Comparison of ENCODE assay signal across 39 cellular contexts in the genomic region with DNA sequence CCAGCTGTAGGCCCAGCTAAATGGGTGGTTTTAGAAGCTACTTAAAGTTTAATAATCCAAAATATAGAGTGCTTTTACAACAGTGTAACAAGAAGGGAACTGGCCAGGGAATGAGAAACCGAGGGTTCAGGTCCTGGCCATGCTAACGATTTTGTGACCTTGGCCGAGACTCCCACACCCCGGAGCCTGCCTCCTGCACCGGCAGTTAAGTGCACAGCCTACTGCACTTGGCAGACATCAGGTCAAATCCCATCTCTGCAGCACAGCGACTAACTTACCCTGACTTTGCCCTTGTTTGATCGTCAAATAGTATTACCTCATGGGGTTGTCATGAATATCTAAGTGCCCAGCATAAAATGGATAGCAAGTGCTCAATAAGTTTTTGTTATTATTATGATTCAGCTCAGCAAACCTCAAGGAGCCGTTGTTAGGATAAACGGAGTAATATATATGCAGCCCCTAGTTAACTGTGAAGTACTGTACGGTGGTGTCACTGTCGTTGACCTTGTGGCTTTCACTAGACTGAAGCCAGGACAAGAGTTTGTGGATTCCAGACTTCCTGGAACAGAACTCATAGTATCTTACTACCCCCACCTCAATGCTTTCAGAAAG. TPM values are rescaled to one million over a fixed set of nuclear protein-coding genes. Genes with fewer than 3 reads are reported as not detected.
DNase-seq lines count a peak whose midpoint lies in the region; ATAC-seq and TF ChIP-seq lines count a peak whose summit lies in the region.
"Had no signal": no experiment of that assay in that cellular context is flagged by ENCODE, and none has a peak within 500 bp of the region (broad histone marks: within the 10 kb centered on the region; RNA-seq: fewer than 3 reads in every experiment).

No MANE protein-coding gene starts in this region.

- H4K20me1 ChIP-seq in GM23248 (ENCODE audit: insufficient read depth), result no peaks in the 10 kb centered on the region

- no peaks in the 10 kb centered on the region for H3F3A ChIP-seq in GM23248 (ENCODE audit: insufficient read depth)

- H3K9ac ChIP-seq in GM23248, result no peak overlapping the region

- ATAC-seq in heart right ventricle, result peak in 3 of 8 donors; percentile 11 to 37 (median 32)
- ATAC-seq in right lobe of liver, result peak; percentile 67 to 79 (median 74)
- ATAC-seq in T-helper 17 cell, result no peak
- no peak for ATAC-seq in naive thymus-derived CD8-positive, alpha-beta T cell
- ATAC-seq: CD8-positive, alpha-beta T cell; effector memory CD8-positive, alpha-beta T cell had no signal

- no peaks in the 10 kb centered on the region for H3K9me3 ChIP-seq in heart right ventricle
- no peaks in the 10 kb centered on the region for H3K9me3 ChIP-seq in right lobe of liver
- H3K9me3 ChIP-seq in T-helper 17 cell (ENCODE audit: control insufficient read depth, low read length, poor library complexity, severe bottlenecking), result no peaks in the 10 kb centered on the region
- no peaks in the 10 kb centered on the region for H3K9me3 ChIP-seq in GM23248 (ENCODE audit: low read depth)
- H3K9me3 ChIP-seq: pancreas, spleen, thoracic aorta, uterus had no signal

- no peaks in the 10 kb centered on the region for H3K9me2 ChIP-seq in GM23248 (ENCODE audit: insufficient read depth)

- in situ Hi-C loops in Caki2 (cut with HindIII; ENCODE audit: low pct_unique_long_range_greater_than_20kb, low sequenced_read_pairs) (no loop called here), GM23248 (cut with MboI) (no loop called here)

- intact Hi-C loops in heart right ventricle (cut with DNase I), result no loop called here
- intact Hi-C loops in right lobe of liver (cut with DNase I), result no loop called here
- intact Hi-C loops in posterior vena cava (cut with DNase I), result no loop called here

- no peak overlapping the region for H3K4me3 Mint-ChIP-seq in T-helper 17 cell
- no peak overlapping the region for H3K4me3 Mint-ChIP-seq in naive thymus-derived CD8-positive, alpha-beta T cell
- H3K4me3 Mint-ChIP-seq: activated naive CD8-positive, alpha-beta T cell; CD8-positive, alpha-beta T cell; effector memory CD8-positive, alpha-beta T cell; nephron progenitor cell; stimulated activated naive CD8-positive, alpha-beta T cell treated with anti-CD3 and anti-CD28 coated beads, Interleukin-15, Interleukin-2, amounts not matched to agents 100 ng/mL and 50 ng/mL, for 24 hours had no signal

- H3K27me3 ChIP-seq in heart right ventricle (peaks cover 0 to under 1% (median 0%) of the 10 kb centered on the region in 7 donors), right lobe of liver (no peaks in the 10 kb centered on the region), GM23248 (replicated peaks; ENCODE audit: insufficient read depth) (peaks cover 41% of the 10 kb centered on the region; the same call in 1 of the 2 replicates)
- H3K27me3 ChIP-seq: pancreas, uterus had no signal

- no peaks in the 10 kb centered on the region for H3K79me2 ChIP-seq in GM23248 (ENCODE audit: insufficient read depth)

- H3K4me3 ChIP-seq in heart right ventricle (no peak overlapping the region), right lobe of liver (no peak overlapping the region), GM23248 (no peak overlapping the region)
- H3K4me3 ChIP-seq: pancreas, PC-9, spleen, thoracic aorta, uterus had no signal

- H3K36me3 Mint-ChIP-seq in T-helper 17 cell (ENCODE audit: low read depth), result no peaks in the 10 kb centered on the region
- no peaks in the 10 kb centered on the region for H3K36me3 Mint-ChIP-seq in naive thymus-derived CD8-positive, alpha-beta T cell
- H3K36me3 Mint-ChIP-seq: activated naive CD8-positive, alpha-beta T cell; CD8-positive, alpha-beta T cell had no signal

- POLR2A ChIA-PET in naive thymus-derived CD8-positive, alpha-beta T cell (lab: Charles Lee), result no interaction called here

- H3K27ac ChIP-seq in heart right ventricle (peak overlapping the region in 9 of 10 donors; percentile 11 to 88 (median 76)), right lobe of liver (peak overlapping the region; percentile 24 to 88 (median 72)), GM23248 (no peak overlapping the region)
- H3K27ac ChIP-seq: pancreas, PC-9, spleen, thoracic aorta, uterus, WERI-Rb-1 had no signal

- TF ChIP-seq POLR2A in right lobe of liver (IDR thresholded peaks at IDR 0.05), result peak; percentile 36

- no peak overlapping the region for H3K27ac Mint-ChIP-seq in T-helper 17 cell
- no peak overlapping the region for H3K27ac Mint-ChIP-seq in naive thymus-derived CD8-positive, alpha-beta T cell
- H3K27ac Mint-ChIP-seq: activated naive CD8-positive, alpha-beta T cell; CD8-positive, alpha-beta T cell; effector memory CD8-positive, alpha-beta T cell; nephron progenitor cell; stimulated activated naive CD8-positive, alpha-beta T cell treated with anti-CD3 and anti-CD28 coated beads, Interleukin-15, Interleukin-2, amounts not matched to agents 100 ng/mL and 50 ng/mL, for 24 hours had no signal

- no peak for TF ChIP-seq CTCF in heart right ventricle (IDR thresholded peaks at IDR 0.05)
- TF ChIP-seq CTCF in right lobe of liver (IDR thresholded peaks at IDR 0.05), result no peak

- H3K4me1 Mint-ChIP-seq in T-helper 17 cell, result peaks cover 2% of the 10 kb centered on the region
- H3K4me1 Mint-ChIP-seq in naive thymus-derived CD8-positive, alpha-beta T cell, result no peaks in the 10 kb centered on the region

- H3K9me3 Mint-ChIP-seq in naive thymus-derived CD8-positive, alpha-beta T cell, result no peaks in the 10 kb centered on the region
- H3K9me3 Mint-ChIP-seq: CD8-positive, alpha-beta T cell; effector memory CD8-positive, alpha-beta T cell; nephron progenitor cell; stimulated activated naive CD8-positive, alpha-beta T cell treated with anti-CD3 and anti-CD28 coated beads, Interleukin-15, Interleukin-2, amounts not matched to agents 100 ng/mL and 50 ng/mL, for 24 hours had no signal

- peaks cover 0 to 33% (median 12%) of the 10 kb centered on the region in 9 donors for H3K4me1 ChIP-seq in heart right ventricle
- H3K4me1 ChIP-seq in right lobe of liver, result peaks cover 0 to 92% (median 45%) of the 10 kb centered on the region in 4 donors
- H3K4me1 ChIP-seq in GM23248 (ENCODE audit: insufficient read depth), result 0 out of 2 replicates have a peak, but pooled peaks cover 5% of the 10 kb centered on the region
- H3K4me1 ChIP-seq: pancreas, uterus had no signal

- H3K36me3 ChIP-seq in heart right ventricle (no peaks in the 10 kb centered on the region), right lobe of liver (no peaks in the 10 kb centered on the region), GM23248 (ENCODE audit: low read depth) (no peaks in the 10 kb centered on the region)
- H3K36me3 ChIP-seq: pancreas, spleen, thoracic aorta, uterus, WERI-Rb-1 had no signal

- H3K4me2 ChIP-seq in GM23248 (ENCODE audit: unreplicated experiment), result no peak overlapping the region
- H3K4me2 ChIP-seq: PC-9 had no signal

- 55 to 69% methylated on average over 11 of the region's 11 CpGs for WGBS in heart right ventricle, 2 donors
- 33% methylated on average over 6 of the region's 11 CpGs for WGBS in right lobe of liver (ENCODE audit: insufficient coverage, low coverage, low lambda C conversion rate, missing lambda C conversion rate)
- 66 to 68% methylated on average over 11 of the region's 11 CpGs for WGBS in GM23248 (ENCODE audit: low coverage in 1 of 2, low lambda C conversion rate in 2 of 2, missing lambda C conversion rate in 2 of 2), 2 experiments

- peak; percentile 72 for DNase-seq in Caki2 (ENCODE audit: low read depth)
- peak; percentile 46 for DNase-seq in M059J (ENCODE audit: low read depth)
- no peak for DNase-seq in heart right ventricle
- peak; percentile 72 to 88 (median 86) for DNase-seq in right lobe of liver
- DNase-seq in T-helper 17 cell, result no peak
- DNase-seq in posterior vena cava (ENCODE audit: low spot score), result no peak
- no peak for DNase-seq in naive thymus-derived CD8-positive, alpha-beta T cell
- no peak for DNase-seq in GM23248
- DNase-seq: activated CD4-positive, alpha-beta T cell treated with anti-CD3 and anti-CD28 coated beads, Interleukin-2, amount 50 U/mL, for 1 hour; activated effector memory CD4-positive, alpha-beta T cell treated with anti-CD3 and anti-CD28 coated beads, Interleukin-2, amount 50 U/mL, for 16 hours; activated T-cell treated with anti-CD3 and anti-CD28 coated beads, Interleukin-2, amount 50 U/mL, for 1 hour; CD8-positive, alpha-beta T cell; central memory CD4-positive, alpha-beta T cell; cortex of kidney; DMS 273 treated with DMSO at 0.1 percent for 48 hours; effector memory CD8-positive, alpha-beta T cell; erythroblast; glutamatergic neuron; HCEC 1CT; Kasumi-1; kidney; mammary epithelial cell; MV-4-11; NCI-H1436; NCI-H2081; NCI-H2227 treated with DMSO at 0.1 percent for 48 hours; NCI-H69; nephron progenitor cell; pancreas; PC-9; SHP77 treated with DMSO at 0.1 percent for 48 hours; spleen; stimulated activated CD8-positive, alpha-beta memory T cell treated with anti-CD3 and anti-CD28 coated beads, Interleukin-4, amount 100 ng/mL, for 48 hours; uterus; WERI-Rb-1 had no signal

- no peak overlapping the region for H2AFZ ChIP-seq in GM23248
- H2AFZ ChIP-seq: PC-9 had no signal

- H3K27me3 Mint-ChIP-seq in T-helper 17 cell, result peaks cover 59% of the 10 kb centered on the region
- peaks cover 6 to 25% (median 16%) of the 10 kb centered on the region in 5 donors for H3K27me3 Mint-ChIP-seq in naive thymus-derived CD8-positive, alpha-beta T cell

RNA-seq across cellular contexts. Expression of gene LYZL1, which starts 35.5 kb away (rescaled TPM):
- not detected in 2 replicates for total RNA-seq in Caki2 (2014; rRNA removed; shearing (Covaris generic); ENCODE audit: low replicate concordance)
- not detected in 2 replicates for total RNA-seq in M059J (2014; rRNA removed; shearing (Covaris generic))
- total RNA-seq in heart right ventricle (not detected), right lobe of liver (not detected), T-helper 17 cell (not detected), posterior vena cava (not detected)
- polyA plus RNA-seq in heart right ventricle (not detected), GM23248 (2016; fragmentation: Nextera tagmentation; extraction: Ambion mirVana) (not detected in 2 replicates)
- not detected for total RNA-seq in naive thymus-derived CD8-positive, alpha-beta T cell
- polyA plus RNA-seq in naive thymus-derived CD8-positive, alpha-beta T cell, result not detected
- total RNA-seq in GM23248 (2014; rRNA removed; shearing (Covaris generic)), result not detected in 2 replicates
- total RNA-seq: A673; CD8-positive, alpha-beta T cell; kidney; mammary epithelial cell; pancreas; PC-9; spleen; thoracic aorta; uterus had no signal
- polyA plus RNA-seq: mammary epithelial cell, pancreas, spleen had no signal

Comparison
In these comparisons a context has a peak if more than half of its experiments do, and no peak if none do; other contexts are left out.
1. DNase-seq: peak in Caki2 (single experiment), M059J (single experiment) and right lobe of liver (3 of 3); none in heart right ventricle (0 of 2), T-helper 17 cell (0 of 3), posterior vena cava (single experiment), naive thymus-derived CD8-positive, alpha-beta T cell (0 of 10) and GM23248 (single experiment).
2. ATAC-seq: peak in right lobe of liver (4 of 4); none in T-helper 17 cell (single experiment) and naive thymus-derived CD8-positive, alpha-beta T cell (0 of 2).